13 cellular contexts compared by ENCODE assay signal in genomic region chr11:1487091-1487850, GRCh38. TPM values are rescaled to one million over a fixed set of nuclear protein-coding genes. Genes with fewer than 3 reads are reported as not detected.
DNase-seq lines count a peak whose midpoint lies in the region; ATAC-seq and TF ChIP-seq lines count a peak whose summit lies in the region.
"Had no signal": no experiment of that assay in that cellular context is flagged by ENCODE, and none has a peak within 500 bp of the region (broad histone marks: within the 10 kb centered on the region; RNA-seq: fewer than 3 reads in every experiment).

No MANE protein-coding gene starts in this region.

- H3K9ac ChIP-seq in Karpas-422 (ENCODE audit: low read length), result no peak overlapping the region

- H2AFZ ChIP-seq in Karpas-422 (ENCODE audit: low read length), result no peak overlapping the region

- H3K9me3 ChIP-seq in lower lobe of right lung (no peaks in the 10 kb centered on the region), suprapubic skin (no peaks in the 10 kb centered on the region), Karpas-422 (ENCODE audit: low read length) (no peaks in the 10 kb centered on the region)

- H3K9me3 Mint-ChIP-seq in chondrocyte (ENCODE audit: low read depth) (no peaks in the 10 kb centered on the region), type B pancreatic cell (no peaks in the 10 kb centered on the region)

- H3K4me3 ChIP-seq in lower lobe of right lung (no peak overlapping the region), suprapubic skin (no peak overlapping the region), Karpas-422 (ENCODE audit: low read length) (no peak overlapping the region)

- H3K27ac ChIP-seq in lower lobe of right lung (no peak overlapping the region), suprapubic skin (peak overlapping the region; percentile 51), Karpas-422 (ENCODE audit: low read length) (no peak overlapping the region)
- H3K27ac ChIP-seq: WERI-Rb-1 had no signal

- H3K79me2 ChIP-seq in Karpas-422 (ENCODE audit: low read length), result peaks cover 8% of the 10 kb centered on the region; the same call in 1 of the 2 replicates

- H3K4me1 ChIP-seq in lower lobe of right lung (peaks cover 76% of the 10 kb centered on the region), suprapubic skin (peaks cover 64% of the 10 kb centered on the region), Karpas-422 (ENCODE audit: low read length) (no peaks in the 10 kb centered on the region)

- H3K27ac Mint-ChIP-seq in chondrocyte (ENCODE audit: unreplicated experiment) (no peak overlapping the region), type B pancreatic cell (no peak overlapping the region)
- H3K27ac Mint-ChIP-seq: activated naive CD8-positive, alpha-beta T cell had no signal

- no peak for TF ChIP-seq POLR2A in suprapubic skin (IDR thresholded peaks at IDR 0.05)

- TF ChIP-seq EP300 in suprapubic skin (IDR thresholded peaks at IDR 0.05), result no peak

- intact Hi-C loops in lower lobe of right lung (cut with DNase I), result no loop called here

- peaks cover 34% of the 10 kb centered on the region for H3K4me1 Mint-ChIP-seq in chondrocyte (ENCODE audit: low read depth)
- peaks cover 10% of the 10 kb centered on the region for H3K4me1 Mint-ChIP-seq in type B pancreatic cell (ENCODE audit: unreplicated experiment)

- H3K27me3 Mint-ChIP-seq in chondrocyte (ENCODE audit: low read depth) (no peaks in the 10 kb centered on the region), type B pancreatic cell (no peaks in the 10 kb centered on the region)
- H3K27me3 Mint-ChIP-seq: activated naive CD8-positive, alpha-beta T cell; CD8-positive, alpha-beta memory T cell had no signal

- H3K36me3 Mint-ChIP-seq in chondrocyte (ENCODE audit: low read depth) (no peaks in the 10 kb centered on the region), type B pancreatic cell (no peaks in the 10 kb centered on the region)
- H3K36me3 Mint-ChIP-seq: activated naive CD8-positive, alpha-beta T cell had no signal

- H3K4me2 ChIP-seq in Karpas-422 (ENCODE audit: low read depth, low read length, poor library complexity, severe bottlenecking), result no peak overlapping the region

- no peaks in the 10 kb centered on the region for H3K9me2 ChIP-seq in Karpas-422 (replicated peaks; ENCODE audit: insufficient read depth, low read length)

- no peak for ATAC-seq in lower lobe of right lung

- H3K36me3 ChIP-seq in lower lobe of right lung, result peaks cover 7% of the 10 kb centered on the region
- H3K36me3 ChIP-seq in suprapubic skin, result peaks cover 3% of the 10 kb centered on the region
- no peaks in the 10 kb centered on the region for H3K36me3 ChIP-seq in Karpas-422 (ENCODE audit: insufficient read depth, low read length)
- H3K36me3 ChIP-seq: WERI-Rb-1 had no signal

- peaks cover 23% of the 10 kb centered on the region; the same call in 1 of the 2 replicates for H4K20me1 ChIP-seq in Karpas-422 (ENCODE audit: insufficient read depth, low read depth, low read length)

- 65% methylated on average over 12 of the region's 21 CpGs for WGBS in suprapubic skin

- H3K4me3 Mint-ChIP-seq in chondrocyte (ENCODE audit: unreplicated experiment) (no peak overlapping the region), type B pancreatic cell (no peak overlapping the region)
- H3K4me3 Mint-ChIP-seq: activated naive CD8-positive, alpha-beta T cell had no signal

- no peak for TF ChIP-seq CTCF in chondrocyte (IDR thresholded peaks at IDR 0.05)
- TF ChIP-seq CTCF in lower lobe of right lung (IDR thresholded peaks at IDR 0.05), result no peak
- TF ChIP-seq CTCF in suprapubic skin (IDR thresholded peaks at IDR 0.05), result no peak
- TF ChIP-seq CTCF in type B pancreatic cell (conservative IDR thresholded peaks at IDR 0.05), result no peak

- peak; percentile 7 for DNase-seq in LHCN-M2 (ENCODE audit: low read depth)
- DNase-seq in chondrocyte (ENCODE audit: low spot score), result peak; percentile 81
- DNase-seq in lower lobe of right lung, result peak; percentile 39
- DNase-seq in suprapubic skin (ENCODE audit: low spot score in 2 of 2), result peak in 1 of 2 donors; percentile 59
- DNase-seq in type B pancreatic cell (ENCODE audit: extremely low spot score, unreplicated experiment), result no peak
- no peak for DNase-seq in DMS79 treated with DMSO at 0.1 percent for 48 hours (lab: John Stamatoyannopoulos, UW)
- DNase-seq in Karpas-422, result no peak
- DNase-seq: cerebellar nuclear complex, erythroblast, GDM1, WERI-Rb-1 had no signal

- H3K27me3 ChIP-seq in lower lobe of right lung (ENCODE audit: low read depth) (no peaks in the 10 kb centered on the region), suprapubic skin (no peaks in the 10 kb centered on the region), Karpas-422 (ENCODE audit: low read length) (no peaks in the 10 kb centered on the region)

RNA-seq across cellular contexts. Expression of gene MOB2, which starts 0.7 kb away (rescaled TPM):
- total RNA-seq in LHCN-M2 (2014; rRNA removed) (11.9 and 19.9 TPM in 2 replicates), chondrocyte (24.9 to 28.0 TPM (median 26.9 TPM) in 3 replicates), lower lobe of right lung (50.4 TPM), suprapubic skin (100 to 1,000 TPM in 1 of 4 donors, 10 to 100 TPM in 3; 63.8 to 104 (median 95.8) TPM), type B pancreatic cell (ENCODE audit: low replicate concordance) (39.6 and 46.8 TPM in 2 replicates)
- polyA plus RNA-seq in LHCN-M2 (2012), result 17.9 TPM
- 8.8 and 17.2 TPM in 2 replicates for total RNA-seq in Karpas-422 (2014; rRNA removed; shearing (Covaris generic); ENCODE audit: low replicate concordance)

Comparison
In these comparisons a context has a peak if more than half of its experiments do, and no peak if none do; other contexts are left out.
1. DNase-seq: peak in LHCN-M2 (single experiment), chondrocyte (single experiment) and lower lobe of right lung (single experiment); none in type B pancreatic cell (single experiment), DMS79 treated with DMSO at 0.1 percent for 48 hours (single experiment) and Karpas-422 (single experiment).